Comparison of ENCODE assay signal across 9 cellular contexts in genomic region chr20:21396921-21397340, GRCh38. TPM values are rescaled to one million over a fixed set of nuclear protein-coding genes. Genes with fewer than 3 reads are reported as not detected.
DNase-seq lines count a peak whose midpoint lies in the region; ATAC-seq, FAIRE-seq and TF ChIP-seq lines count a peak whose summit lies in the region.
"Had no signal": no experiment of that assay in that cellular context is flagged by ENCODE, and none has a peak within 500 bp of the region (broad histone marks: within the 10 kb centered on the region; RNA-seq: fewer than 3 reads in every experiment).

No MANE protein-coding gene starts in this region.

- no peak for TF ChIP-seq EP300 in suprapubic skin (IDR thresholded peaks at IDR 0.05)
- no peak for TF ChIP-seq EP300 in HepG2 (IDR thresholded peaks at IDR 0.05; ENCODE audit: low read depth in 2 of 2, low read length in 2 of 2)
- no peak for TF ChIP-seq EP300 in HepG2 (CRISPR knock-in tag; IDR thresholded peaks at IDR 0.05; ENCODE audit: borderline replicate concordance)

- peaks cover 34% of the 10 kb centered on the region for H3K4me1 Mint-ChIP-seq in activated naive CD4-positive, alpha-beta T cell treated with anti-CD3 and anti-CD28 coated beads, Interleukin-2, amount 10 ng/mL, durations not matched to agents 7 days and 5 days
- peaks cover under 1% of the 10 kb centered on the region for H3K4me1 Mint-ChIP-seq in glutamatergic neuron (ENCODE audit: low read depth, unreplicated experiment)

- H3K27me3 ChIP-seq in SJCRH30 (no peaks in the 10 kb centered on the region), suprapubic skin (peaks cover 98% of the 10 kb centered on the region), vagina (peaks cover 28% of the 10 kb centered on the region), HepG2 (ENCODE audit: control insufficient read depth in 1 of 2, insufficient read depth in 2 of 2, low read length in 2 of 2) (no peaks in the 10 kb centered on the region)

- H3K36me3 ChIP-seq in SJCRH30: no peaks in the 10 kb centered on the region
- H3K36me3 ChIP-seq in suprapubic skin: no peaks in the 10 kb centered on the region
- H3K36me3 ChIP-seq in vagina: no peaks in the 10 kb centered on the region
- H3K36me3 ChIP-seq in HepG2 (replicated peaks in 1 of 2; ENCODE audit: control insufficient read depth in 1 of 2, insufficient read depth in 2 of 2, low read length in 2 of 2): no peaks in the 10 kb centered on the region

- POLR2A ChIA-PET in HepG2 (lab: Yijun Ruan, JAX): no interaction called here

- FAIRE-seq in HepG2 (lab: Jason Lieb, UNC): no peak
- FAIRE-seq: frontal cortex had no signal

- H3K36me3 Mint-ChIP-seq in activated naive CD4-positive, alpha-beta T cell treated with anti-CD3 and anti-CD28 coated beads, Interleukin-2, amount 10 ng/mL, durations not matched to agents 7 days and 5 days: peaks cover 6% of the 10 kb centered on the region
- H3K36me3 Mint-ChIP-seq in glutamatergic neuron (ENCODE audit: unreplicated experiment): no peaks in the 10 kb centered on the region

- DNase-seq in activated naive CD4-positive, alpha-beta T cell treated with anti-CD3 and anti-CD28 coated beads, Interleukin-2, amount 10 ng/mL, durations not matched to agents 7 days and 5 days: peak; percentile 26
- DNase-seq in activated naive CD4-positive, alpha-beta T cell (lab: John Stamatoyannopoulos, UW): no peak
- DNase-seq in SJCRH30 (peak; percentile 34 to 47), glutamatergic neuron (peak; percentile 49), suprapubic skin (ENCODE audit: low spot score in 2 of 2) (no peak), vagina (ENCODE audit: extremely low spot score in 2 of 2) (no peak), HepG2 (ENCODE audit: low spot score) (no peak)

- no peak overlapping the region for H3K9ac ChIP-seq in HepG2 (ENCODE audit: insufficient read depth, low read depth, low read length)

- intact Hi-C loops in vagina (cut with DNase I): no loop called here
- intact Hi-C loops in HepG2 (cut with micrococcal nuclease; ENCODE audit: unreplicated experiment): no loop called here

- BruUV-seq in HepG2 (replicated peaks; lab: Mats Ljungman, UMichigan): no TSS peak

- peaks cover 88% of the 10 kb centered on the region for H3K27me3 Mint-ChIP-seq in activated naive CD4-positive, alpha-beta T cell treated with anti-CD3 and anti-CD28 coated beads, Interleukin-2, amount 10 ng/mL, durations not matched to agents 7 days and 5 days
- H3K27me3 Mint-ChIP-seq in glutamatergic neuron (ENCODE audit: unreplicated experiment): peaks cover 26% of the 10 kb centered on the region

- peak overlapping the region; percentile 80 for H3K4me3 ChIP-seq in SJCRH30
- H3K4me3 ChIP-seq in suprapubic skin: peak overlapping the region; percentile 40
- H3K4me3 ChIP-seq in vagina: peak overlapping the region in 1 of 2 donors; percentile 38
- H3K4me3 ChIP-seq in HepG2 (replicated peaks in 1 of 3; ENCODE audit: insufficient read depth in 1 of 3, low read depth in 2 of 3, low read length in 3 of 3): no peak overlapping the region

- no peak overlapping the region for H3K4me2 ChIP-seq in HepG2 (ENCODE audit: low read depth, low read length)

- H3K9me3 Mint-ChIP-seq in activated naive CD4-positive, alpha-beta T cell treated with anti-CD3 and anti-CD28 coated beads, Interleukin-2, amount 10 ng/mL, durations not matched to agents 7 days and 5 days: no peaks in the 10 kb centered on the region
- H3K9me3 Mint-ChIP-seq in glutamatergic neuron (ENCODE audit: unreplicated experiment): peaks cover 11% of the 10 kb centered on the region

- peaks cover 7% of the 10 kb centered on the region; the same call in 1 of the 2 replicates for H3K4me1 ChIP-seq in SJCRH30
- H3K4me1 ChIP-seq in suprapubic skin: peaks cover 23% of the 10 kb centered on the region
- H3K4me1 ChIP-seq in vagina: no peaks in the 10 kb centered on the region
- H3K4me1 ChIP-seq in HepG2 (ENCODE audit: insufficient read depth, low read length): no peaks in the 10 kb centered on the region

- in situ Hi-C loops in HepG2 (cut with HindIII; ENCODE audit: extremely low pct_ligation_motif_present, low pct_unique_long_range_greater_than_20kb): no loop called here

- CTCF ChIA-PET in activated naive CD4-positive, alpha-beta T cell treated with anti-CD3 and anti-CD28 coated beads, Interleukin-2, amount 10 ng/mL, durations not matched to agents 7 days and 5 days (lab: Charles Lee): no interaction called here
- CTCF ChIA-PET in HepG2 (lab: Yijun Ruan, JAX; ENCODE audit: low intra/inter-chr PET ratio, low total read pairs): no interaction called here

- H2AFZ ChIP-seq in HepG2 (ENCODE audit: low read length): no peak overlapping the region

- TF ChIP-seq RAD21 in HepG2 (CRISPR knock-in tag; IDR thresholded peaks at IDR 0.05): no peak

- WGBS in suprapubic skin: 10% methylated on average over 8 of the region's 62 CpGs
- WGBS in HepG2 (ENCODE audit: low lambda C conversion rate): 94% methylated on average over 62 of the region's 62 CpGs

- H4K20me1 ChIP-seq in HepG2 (ENCODE audit: insufficient read depth, low read length): no peaks in the 10 kb centered on the region

- H3K4me3 Mint-ChIP-seq in activated naive CD4-positive, alpha-beta T cell treated with anti-CD3 and anti-CD28 coated beads, Interleukin-2, amount 10 ng/mL, durations not matched to agents 7 days and 5 days: no peak overlapping the region
- H3K4me3 Mint-ChIP-seq in glutamatergic neuron (ENCODE audit: unreplicated experiment): no peak overlapping the region

- ATAC-seq in GM19324 (IDR thresholded peaks at IDR 0.05; ENCODE audit: low FRiP score, unreplicated experiment): no peak
- ATAC-seq in HepG2: no peak

- H3K9me3 ChIP-seq in SJCRH30 (replicated peaks): no peaks in the 10 kb centered on the region
- H3K9me3 ChIP-seq in suprapubic skin: no peaks in the 10 kb centered on the region
- H3K9me3 ChIP-seq in vagina: no peaks in the 10 kb centered on the region
- H3K9me3 ChIP-seq in HepG2 (ENCODE audit: low read length): no peaks in the 10 kb centered on the region

- TF ChIP-seq POLR2A in suprapubic skin (IDR thresholded peaks at IDR 0.05) (no peak), vagina (IDR thresholded peaks at IDR 0.05) (no peak), HepG2 (IDR thresholded peaks at IDR 0.05; ENCODE audit: insufficient read depth in 1 of 2, low read depth in 2 of 2, low read length in 2 of 2) (no peak)

- H3K27ac Mint-ChIP-seq in activated naive CD4-positive, alpha-beta T cell treated with anti-CD3 and anti-CD28 coated beads, Interleukin-2, amount 10 ng/mL, durations not matched to agents 7 days and 5 days: no peak overlapping the region
- H3K27ac Mint-ChIP-seq in glutamatergic neuron (ENCODE audit: unreplicated experiment): no peak overlapping the region

- H3K79me2 ChIP-seq in HepG2 (ENCODE audit: insufficient read depth, low read length): no peaks in the 10 kb centered on the region

- TF ChIP-seq CTCF in glutamatergic neuron (IDR thresholded peaks at IDR 0.05; ENCODE audit: partially characterized antibody, unreplicated experiment): no peak
- no peak for TF ChIP-seq CTCF in suprapubic skin (IDR thresholded peaks at IDR 0.05)
- TF ChIP-seq CTCF in vagina (IDR thresholded peaks at IDR 0.05): no peak
- TF ChIP-seq CTCF in HepG2 (CRISPR knock-in tag; IDR thresholded peaks at IDR 0.05): no peak

- H3K27ac ChIP-seq in SJCRH30 (peak overlapping the region; percentile 32; the same call in 1 of the 2 replicates), suprapubic skin (no peak overlapping the region), vagina (no peak overlapping the region), HepG2 (ENCODE audit: extremely low read length, insufficient read depth, low read length) (no peak overlapping the region)

TF ChIP-seq in HepG2, 621 proteins besides CTCF, POLR2A, EP300 and RAD21 (continues in another document):
- TF ChIP-seq HNRNPK (IDR thresholded peaks at IDR 0.05; ENCODE audit: low read depth, low read length, poor library complexity, severe bottlenecking): no peak
- TF ChIP-seq CENPBD1 (CRISPR knock-in tag; IDR thresholded peaks at IDR 0.05; ENCODE audit: borderline replicate concordance, low read depth): no peak

RNA-seq across cellular contexts. Expression of gene NKX2-4, which starts 0.4 kb away (rescaled TPM):
- total RNA-seq in SJCRH30 (2014; rRNA removed; shearing (Covaris generic)): 3.9 TPM in 2 replicates
- total RNA-seq in glutamatergic neuron (ENCODE audit: unreplicated experiment) (not detected), suprapubic skin (not detected), vagina (not detected), HepG2 (2016; rRNA removed; fragmentation: Illumina TruSeq; extraction: Trizol) (not detected in 2 replicates)
- total RNA-seq in HepG2 (2016; cell fraction: cytosol; rRNA removed; fragmentation: Illumina TruSeq; extraction: Trizol; ENCODE audit: low read depth): not detected in 2 replicates
- total RNA-seq in HepG2 (2016; cell fraction: insoluble cytoplasmic fraction; rRNA removed; fragmentation: Illumina TruSeq; extraction: Trizol): not detected in 2 replicates
- total RNA-seq in HepG2 (2016; cell fraction: membrane; rRNA removed; fragmentation: Illumina TruSeq; extraction: Trizol): not detected in 2 replicates
- total RNA-seq in HepG2 (2016; cell fraction: nucleus; rRNA removed; fragmentation: Illumina TruSeq; extraction: Trizol): not detected in 2 replicates
- polyA plus RNA-seq in HepG2 (2011; rRNA removed): not detected in 2 replicates
- not detected in 2 replicates for polyA plus RNA-seq in HepG2 (2011; cell fraction: cytosol; rRNA removed)
- not detected in 2 replicates for polyA plus RNA-seq in HepG2 (2011; cell fraction: nucleus; rRNA removed)
- polyA plus RNA-seq in HepG2 (2012): not detected in 2 replicates
- not detected in 2 replicates for polyA plus RNA-seq in HepG2 (2016; cell fraction: cytosol; fragmentation: Illumina TruSeq; extraction: Trizol; ENCODE audit: low read depth)
- not detected in 2 replicates for polyA plus RNA-seq in HepG2 (2016; cell fraction: insoluble cytoplasmic fraction; fragmentation: Illumina TruSeq; extraction: Trizol; ENCODE audit: low read depth)
- polyA plus RNA-seq in HepG2 (2016; cell fraction: membrane; fragmentation: Illumina TruSeq; extraction: Trizol; ENCODE audit: low read depth): not detected in 2 replicates
- not detected in 2 replicates for polyA plus RNA-seq in HepG2 (2016; cell fraction: nucleus; fragmentation: Illumina TruSeq; extraction: Trizol; ENCODE audit: insufficient read depth, low read depth)
- polyA minus RNA-seq in HepG2 (2011; rRNA and poly(A)+ RNA removed; ENCODE audit: low replicate concordance): not detected in 2 replicates
- not detected in 2 replicates for polyA minus RNA-seq in HepG2 (2011; cell fraction: cytosol; rRNA and poly(A)+ RNA removed)
- not detected in 2 replicates for polyA minus RNA-seq in HepG2 (2011; cell fraction: nucleus; rRNA and poly(A)+ RNA removed)
- total RNA-seq: frontal cortex had no signal

Comparison
In these comparisons a context has a peak if more than half of its experiments do, and no peak if none do; other contexts are left out.
1. DNase-seq: peak in activated naive CD4-positive, alpha-beta T cell treated with anti-CD3 and anti-CD28 coated beads, Interleukin-2, amount 10 ng/mL, durations not matched to agents 7 days and 5 days (single experiment), SJCRH30 (2 of 2) and glutamatergic neuron (single experiment); none in activated naive CD4-positive, alpha-beta T cell (0 of 4), suprapubic skin (0 of 2), vagina (0 of 2) and HepG2 (single experiment).
2. H3K4me3 ChIP-seq: peak in SJCRH30 (single experiment) and suprapubic skin (single experiment); none in HepG2 (0 of 3).